In the genomic region with DNA sequence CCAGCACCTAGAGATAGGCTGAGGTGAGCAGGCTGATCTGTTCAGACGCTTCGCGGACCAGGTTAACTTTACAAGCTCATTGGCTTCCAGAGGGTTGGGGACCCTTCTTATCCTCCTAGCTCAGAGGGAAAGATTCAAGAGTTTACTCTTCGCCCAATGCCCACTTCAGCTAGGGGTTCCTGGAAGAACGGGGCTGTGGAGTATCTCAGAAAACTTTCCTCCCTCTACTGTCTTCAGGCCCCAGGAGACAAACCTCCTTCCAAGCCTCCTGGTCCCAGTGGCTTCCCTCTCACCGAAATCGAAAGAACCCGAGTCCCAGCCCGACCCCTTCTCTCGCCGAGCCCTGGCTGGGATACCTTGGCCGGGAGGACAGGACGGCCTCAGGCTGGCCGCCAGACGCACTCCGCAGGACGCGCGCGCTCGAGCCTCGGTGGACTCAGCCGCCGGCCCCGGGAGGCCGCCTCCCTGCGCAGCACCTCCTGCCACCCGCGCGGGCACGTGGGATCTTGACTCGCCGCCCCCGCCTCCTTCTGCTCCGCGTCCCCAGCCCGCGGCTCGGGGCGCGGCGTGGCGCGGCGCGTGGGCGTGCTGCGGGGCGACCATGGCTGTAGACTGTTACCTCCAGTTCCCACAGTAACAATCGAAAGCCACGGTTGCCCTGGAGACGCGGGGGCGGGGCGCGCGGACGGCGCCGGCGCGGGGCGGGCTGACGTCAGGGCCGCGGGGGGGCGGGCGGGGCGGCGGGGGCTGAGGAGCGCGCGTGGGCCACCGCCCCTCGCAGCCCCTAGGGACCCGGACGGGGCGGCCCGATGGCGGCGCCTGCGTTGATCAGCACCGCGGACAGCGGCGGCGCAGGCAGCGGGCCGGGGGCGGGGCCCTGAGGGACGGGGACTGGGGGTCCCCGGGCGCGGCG, we compare ENCODE assay signal across 8 cellular contexts. TPM values are rescaled to one million over a fixed set of nuclear protein-coding genes. Genes with fewer than 3 reads are reported as not detected.
A peak's percentile ranks its signal among the peaks of the same experiment; 100 is the strongest.
DNase-seq lines count a peak whose midpoint lies in the region; ATAC-seq and TF ChIP-seq lines count a peak whose summit lies in the region.

No MANE protein-coding gene starts in this region.

- H3K9me3 ChIP-seq in neuronal stem cell (replicated peaks in 1 of 2; ENCODE audit: control insufficient read depth in 2 of 2, insufficient read depth in 1 of 2, low read depth in 1 of 2, low read length in 2 of 2): no peaks in the 10 kb centered on the region

- H2AK5ac ChIP-seq in neuronal stem cell (ENCODE audit: low read depth, low read length): no peak overlapping the region

- no peak overlapping the region for H2BK15ac ChIP-seq in neuronal stem cell (ENCODE audit: low read length)

- H3K79me1 ChIP-seq in neuronal stem cell (ENCODE audit: low read depth, low read length): no peaks in the 10 kb centered on the region

- H3K18ac ChIP-seq in neuronal stem cell (ENCODE audit: low read length): peak overlapping the region; percentile 76

- no peak for TF ChIP-seq CTCF in foreskin keratinocyte (conservative IDR thresholded peaks at IDR 0.05)

- no peak overlapping the region for H4K91ac ChIP-seq in neuronal stem cell (ENCODE audit: low read depth, low read length, poor library complexity)

- peak overlapping the region; percentile 8 for H3K14ac ChIP-seq in neuronal stem cell (ENCODE audit: low read length)

- H3K23ac ChIP-seq in neuronal stem cell (ENCODE audit: low read depth, low read length, poor library complexity): peak overlapping the region; percentile 89

- WGBS in neuronal stem cell (ENCODE audit: extremely low coverage in 2 of 2, insufficient read length in 2 of 2, insufficient replicate concordance in 1 of 2), 2 donors: no CpG with 5 or more reads among the region's 95 CpGs

- H2BK12ac ChIP-seq in neuronal stem cell (ENCODE audit: low read length): no peak overlapping the region

- no peak overlapping the region for H4K8ac ChIP-seq in neuronal stem cell (ENCODE audit: low read depth, low read length)

- H3K27ac ChIP-seq in foreskin keratinocyte (peak overlapping the region; percentile 79), neuronal stem cell (replicated peaks; ENCODE audit: low read length) (no peak overlapping the region), substantia nigra (ENCODE audit: low read depth, low read length, poor library complexity, severe bottlenecking) (no peak overlapping the region)

- peak; percentile 9 to 14 for DNase-seq in AML-193 (lab: John Stamatoyannopoulos, UW)
- DNase-seq in RPMI8226: peak; percentile 73
- peak; percentile 90 for DNase-seq in activated gamma-delta T cell (lab: John Stamatoyannopoulos, UW)
- no peak for DNase-seq in foreskin keratinocyte
- DNase-seq in neuronal stem cell (ENCODE audit: low spot score): peak; percentile 88
- peak in 42 of 49 donors; percentile 14 to 96 (median 60) for DNase-seq in substantia nigra (lab: John Stamatoyannopoulos, UW)

- peak; percentile 60 for ATAC-seq in GM19025 (IDR thresholded peaks at IDR 0.05; ENCODE audit: low read depth, unreplicated experiment)
- peak; percentile 46 for ATAC-seq in HG03442 (IDR thresholded peaks at IDR 0.05; ENCODE audit: unreplicated experiment)
- ATAC-seq in foreskin keratinocyte: peak; percentile 52

- H3K4me2 ChIP-seq in neuronal stem cell (ENCODE audit: insufficient read depth, low read length, poor library complexity, severe bottlenecking): peak overlapping the region; percentile 97

- no peak overlapping the region for H3K4ac ChIP-seq in neuronal stem cell (ENCODE audit: low read length)

- peaks cover 36% of the 10 kb centered on the region for H3K27me3 ChIP-seq in foreskin keratinocyte
- H3K27me3 ChIP-seq in neuronal stem cell (ENCODE audit: control insufficient read depth in 3 of 3, insufficient read depth in 3 of 3, low read depth in 1 of 3, low read length in 3 of 3): peaks cover 4 to 50% (median 27%) of the 10 kb centered on the region in 3 experiments

- no peak overlapping the region for H2BK120ac ChIP-seq in neuronal stem cell (ENCODE audit: low read depth, low read length)

- H3K36me3 ChIP-seq in neuronal stem cell (replicated peaks in 1 of 2; ENCODE audit: control insufficient read depth in 2 of 2, insufficient read depth in 2 of 2, low read length in 2 of 2): peaks cover 1 to 8% of the 10 kb centered on the region in 2 donors

- H3K4me3 ChIP-seq in neuronal stem cell (ENCODE audit: low read length in 2 of 2): peak overlapping the region; percentile 84 to 87

- peak overlapping the region; percentile 86 for H3K9ac ChIP-seq in neuronal stem cell (ENCODE audit: low read depth, low read length, poor library complexity)

- H2AFZ ChIP-seq in neuronal stem cell (ENCODE audit: low read length): peak overlapping the region; percentile 98

- H2BK5ac ChIP-seq in neuronal stem cell (ENCODE audit: low read length): peak overlapping the region; percentile 66

- H3K4me1 ChIP-seq in foreskin keratinocyte (no peaks in the 10 kb centered on the region), neuronal stem cell (ENCODE audit: control insufficient read depth in 2 of 2, insufficient read depth in 1 of 2, low read depth in 1 of 2, low read length in 2 of 2) (peaks cover 7 to 23% of the 10 kb centered on the region in 2 donors)

RNA-seq across cellular contexts. Expression of gene HIC1, which starts 5.3 kb away (rescaled TPM):
- 1.5 and 3.0 TPM in 2 replicates for total RNA-seq in foreskin keratinocyte
- 0.99 and 2.4 TPM in 2 replicates for polyA plus RNA-seq in foreskin keratinocyte
- polyA plus RNA-seq in neuronal stem cell (2013, experiment 1 of 2): 0.08 TPM
- polyA plus RNA-seq in neuronal stem cell (2013, experiment 2 of 2): 0.04 TPM

RNA-seq across cellular contexts. Expression of gene OVCA2, which starts 7.8 kb away (rescaled TPM):
- total RNA-seq in foreskin keratinocyte: 55.7 and 61.6 TPM in 2 replicates
- 71.6 and 74.4 TPM in 2 replicates for polyA plus RNA-seq in foreskin keratinocyte
- polyA plus RNA-seq in neuronal stem cell (2013, experiment 1 of 2): 13.9 TPM
- polyA plus RNA-seq in neuronal stem cell (2013, experiment 2 of 2): 14.2 TPM

RNA-seq across cellular contexts. Expression of gene DPH1, which starts 19.6 kb away (rescaled TPM):
- total RNA-seq in foreskin keratinocyte: 23.3 and 24.0 TPM in 2 replicates
- 21.6 and 22.7 TPM in 2 replicates for polyA plus RNA-seq in foreskin keratinocyte
- 19.6 TPM for polyA plus RNA-seq in neuronal stem cell (2013, experiment 1 of 2)
- polyA plus RNA-seq in neuronal stem cell (2013, experiment 2 of 2): 18.0 TPM

RNA-seq across cellular contexts. Expression of gene RTN4RL1, which starts 24.5 kb away (rescaled TPM):
- 2.6 and 4.2 TPM in 2 replicates for total RNA-seq in foreskin keratinocyte
- 2.3 and 3.3 TPM in 2 replicates for polyA plus RNA-seq in foreskin keratinocyte
- polyA plus RNA-seq in neuronal stem cell (2013, experiment 1 of 2): 4.0 TPM
- polyA plus RNA-seq in neuronal stem cell (2013, experiment 2 of 2): 3.9 TPM

Comparison
In these comparisons a context has a peak if more than half of its experiments do, and no peak if none do; other contexts are left out.
1. DNase-seq: peak in AML-193 (2 of 2), RPMI8226 (single experiment), activated gamma-delta T cell (single experiment), neuronal stem cell (single experiment) and substantia nigra (42 of 49); none in foreskin keratinocyte (0 of 2).
2. Peak in every context shown above with its lines, with median percentiles within 50 percentile points of each other: ATAC-seq.